ENCODE assay signal across 8 cellular contexts in the genomic region with DNA sequence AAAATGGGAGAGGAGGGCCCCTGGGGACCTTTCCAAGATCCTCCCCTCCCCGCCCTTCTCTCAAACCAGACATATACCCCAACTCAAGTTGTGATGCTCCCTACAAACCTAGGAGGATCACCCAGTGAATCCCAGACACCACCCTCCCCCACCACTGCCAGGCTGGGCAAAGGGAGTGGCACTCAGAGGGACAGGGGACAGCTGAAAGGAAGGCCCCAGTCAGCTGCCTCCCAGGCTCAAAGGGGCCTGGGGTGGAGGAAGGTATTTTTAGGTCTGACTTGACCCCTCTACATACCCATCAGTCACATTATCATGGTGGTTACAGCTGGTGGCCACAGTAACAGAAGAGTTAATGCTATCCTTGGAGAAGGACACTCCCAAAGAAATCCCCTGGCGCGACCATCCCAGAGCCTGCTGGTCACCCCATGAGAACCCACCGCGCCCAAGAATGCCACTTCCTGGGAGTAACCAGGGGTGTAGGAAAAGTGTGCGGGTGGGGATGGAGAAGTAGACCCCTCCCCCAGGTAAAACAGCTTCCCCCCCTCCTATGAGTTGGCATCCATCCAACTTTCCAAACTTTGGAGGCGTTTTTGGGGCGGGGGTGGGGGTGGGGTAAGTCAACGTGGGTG. TPM values are rescaled to one million over a fixed set of nuclear protein-coding genes. Genes with fewer than 3 reads are reported as not detected.
DNase-seq lines count a peak whose midpoint lies in the region; ATAC-seq and TF ChIP-seq lines count a peak whose summit lies in the region.

No MANE protein-coding gene starts in this region.

- H3K36me3 ChIP-seq in Karpas-422 (ENCODE audit: insufficient read depth, low read length): peaks cover 20% of the 10 kb centered on the region
- peaks cover 8% of the 10 kb centered on the region for H3K36me3 ChIP-seq in ectodermal cell (ENCODE audit: control insufficient read depth, insufficient read depth, low read length)

- no peaks in the 10 kb centered on the region for H3K27me3 Mint-ChIP-seq in neural crest cell (ENCODE audit: low read depth)

- peak overlapping the region; percentile 75 for H3K27ac ChIP-seq in C4-2B
- peak overlapping the region; percentile 64 for H3K27ac ChIP-seq in Karpas-422 (ENCODE audit: low read length)
- H3K27ac ChIP-seq in ectodermal cell (ENCODE audit: insufficient read depth, low read depth, low read length, poor library complexity, severe bottlenecking): no peak overlapping the region

- peaks cover 46% of the 10 kb centered on the region for H3K4me1 Mint-ChIP-seq in neural crest cell

- H3K27me3 ChIP-seq in Karpas-422 (ENCODE audit: low read length) (no peaks in the 10 kb centered on the region), ectodermal cell (ENCODE audit: control insufficient read depth, insufficient read depth, low read length, poor library complexity, severe bottlenecking) (no peaks in the 10 kb centered on the region)

- peak overlapping the region; percentile 97 for H3K4me2 ChIP-seq in Karpas-422 (ENCODE audit: low read depth, low read length, poor library complexity, severe bottlenecking)

- peak overlapping the region; percentile 85 for H3K4me3 Mint-ChIP-seq in neural crest cell

- TF ChIP-seq CTCF in C4-2B (conservative IDR thresholded peaks at IDR 0.05) (no peak), neural crest cell (conservative IDR thresholded peaks at IDR 0.05) (no peak)

- ATAC-seq in GM19328 (IDR thresholded peaks at IDR 0.05; ENCODE audit: unreplicated experiment) (no peak), GM21381 (IDR thresholded peaks at IDR 0.05; ENCODE audit: unreplicated experiment) (no peak), GM21526 (IDR thresholded peaks at IDR 0.05; ENCODE audit: low FRiP score, unreplicated experiment) (no peak)

- DNase-seq in Karpas-422 (no peak), neural crest cell (ENCODE audit: low read depth, low spot score) (no peak), COR-L47 (lab: John Stamatoyannopoulos, UW) (no peak)

- H3K9me3 ChIP-seq in Karpas-422 (ENCODE audit: low read length) (no peaks in the 10 kb centered on the region), ectodermal cell (ENCODE audit: control insufficient read depth, low read length) (no peaks in the 10 kb centered on the region)

- no peaks in the 10 kb centered on the region for H3K9me3 Mint-ChIP-seq in neural crest cell

- H4K20me1 ChIP-seq in Karpas-422 (ENCODE audit: insufficient read depth, low read depth, low read length): peaks cover 13% of the 10 kb centered on the region; the same call in 1 of the 2 replicates

- H3K79me2 ChIP-seq in Karpas-422 (ENCODE audit: low read length): peaks cover 54% of the 10 kb centered on the region

- peak overlapping the region; percentile 90 for H3K9ac ChIP-seq in Karpas-422 (ENCODE audit: low read length)

- H3K4me1 ChIP-seq in Karpas-422 (ENCODE audit: low read length) (peaks cover 58% of the 10 kb centered on the region), ectodermal cell (ENCODE audit: control insufficient read depth, insufficient read depth, low read length) (peaks cover 31% of the 10 kb centered on the region)

- no peak overlapping the region for H2AFZ ChIP-seq in Karpas-422 (ENCODE audit: low read length)

- peak overlapping the region; percentile 77 for H3K4me3 ChIP-seq in Karpas-422 (ENCODE audit: low read length)
- H3K4me3 ChIP-seq in ectodermal cell (ENCODE audit: insufficient read depth, low read depth, low read length): peak overlapping the region; percentile 73

- H3K9me2 ChIP-seq in Karpas-422 (replicated peaks; ENCODE audit: insufficient read depth, low read length): no peaks in the 10 kb centered on the region

- H3K36me3 Mint-ChIP-seq in neural crest cell (ENCODE audit: low read depth): peaks cover 8% of the 10 kb centered on the region

- WGBS in ectodermal cell, 2 experiments: 33 to 36% methylated on average over 5 to 7 of the region's 9 CpGs

- no peak overlapping the region for H3K27ac Mint-ChIP-seq in neural crest cell (ENCODE audit: unreplicated experiment)

RNA-seq across cellular contexts. Expression of a gene that starts 1.2 kb away (rescaled TPM):
- total RNA-seq in Karpas-422 (2014; rRNA removed; shearing (Covaris generic); ENCODE audit: low replicate concordance): 9.1 and 13.6 TPM in 2 replicates
- polyA plus RNA-seq in ectodermal cell (2013, experiment 1 of 4): 13.6 TPM
- polyA plus RNA-seq in ectodermal cell (2013, experiment 2 of 4): 9.2 TPM
- 7.6 TPM for polyA plus RNA-seq in ectodermal cell (2013, experiment 3 of 4)
- 10.2 TPM for polyA plus RNA-seq in ectodermal cell (2013, experiment 4 of 4)
- 15.3 and 16.2 TPM in 2 replicates for total RNA-seq in neural crest cell

RNA-seq across cellular contexts. Expression of a gene that starts 3.8 kb away (rescaled TPM):
- 2,922 and 4,663 TPM in 2 replicates for total RNA-seq in Karpas-422 (2014; rRNA removed; shearing (Covaris generic); ENCODE audit: low replicate concordance)
- 2,712 TPM for polyA plus RNA-seq in ectodermal cell (2013, experiment 1 of 4)
- polyA plus RNA-seq in ectodermal cell (2013, experiment 2 of 4): 2,640 TPM
- polyA plus RNA-seq in ectodermal cell (2013, experiment 3 of 4): 3,021 TPM
- 3,411 TPM for polyA plus RNA-seq in ectodermal cell (2013, experiment 4 of 4)
- 1,874 and 1,957 TPM in 2 replicates for total RNA-seq in neural crest cell

RNA-seq across cellular contexts. Expression of a gene that starts 29.4 kb away (rescaled TPM):
- not detected in 2 replicates for total RNA-seq in Karpas-422 (2014; rRNA removed; shearing (Covaris generic); ENCODE audit: low replicate concordance)
- polyA plus RNA-seq in ectodermal cell (2013, experiment 1 of 4): 0.83 TPM
- polyA plus RNA-seq in ectodermal cell (2013, experiment 2 of 4): 0.84 TPM
- polyA plus RNA-seq in ectodermal cell (2013, experiment 3 of 4): 1.0 TPM
- 0.81 TPM for polyA plus RNA-seq in ectodermal cell (2013, experiment 4 of 4)
- total RNA-seq in neural crest cell: 1.0 and 1.2 TPM in 2 replicates

RNA-seq across cellular contexts. Expression of a gene that starts 30.3 kb away (rescaled TPM):
- not detected in 2 replicates for total RNA-seq in Karpas-422 (2014; rRNA removed; shearing (Covaris generic); ENCODE audit: low replicate concordance)
- polyA plus RNA-seq in ectodermal cell (2013, experiment 1 of 4): not detected
- polyA plus RNA-seq in ectodermal cell (2013, experiment 2 of 4): not detected
- not detected for polyA plus RNA-seq in ectodermal cell (2013, experiment 3 of 4)
- polyA plus RNA-seq in ectodermal cell (2013, experiment 4 of 4): not detected
- total RNA-seq in neural crest cell: not detected in 2 replicates

RNA-seq across cellular contexts. Expression of a gene that starts 44.9 kb away (rescaled TPM):
- total RNA-seq in Karpas-422 (2014; rRNA removed; shearing (Covaris generic); ENCODE audit: low replicate concordance): not detected in 2 replicates
- 0.93 TPM for polyA plus RNA-seq in ectodermal cell (2013, experiment 1 of 4)
- 0.59 TPM for polyA plus RNA-seq in ectodermal cell (2013, experiment 2 of 4)
- polyA plus RNA-seq in ectodermal cell (2013, experiment 3 of 4): 0.85 TPM
- 2.8 TPM for polyA plus RNA-seq in ectodermal cell (2013, experiment 4 of 4)
- 0.28 and 0.84 TPM in 2 replicates for total RNA-seq in neural crest cell
